ENCODE assay signal across 6 cellular contexts in genomic region chr19:799076-799881, GRCh38.
DNase-seq lines count a peak whose midpoint lies in the region; ATAC-seq lines count a peak whose summit lies in the region.

No MANE protein-coding gene starts in this region.

- H3K9me3 ChIP-seq in adipocyte (ENCODE audit: control insufficient read depth, low read length) (no peaks in the 10 kb centered on the region), muscle layer of colon (ENCODE audit: low read length) (no peaks in the 10 kb centered on the region)

- H3K9ac ChIP-seq in adipocyte (ENCODE audit: low read length), result peak overlapping the region; percentile 98
- peak overlapping the region; percentile 14 for H3K9ac ChIP-seq in muscle layer of colon (ENCODE audit: low read length)

- H3K27ac ChIP-seq in muscle layer of colon (ENCODE audit: low read depth, low read length), result peak overlapping the region; percentile 82

- H3K36me3 ChIP-seq in adipocyte (ENCODE audit: control insufficient read depth, insufficient read depth, low read length, severe bottlenecking) (peaks cover 21% of the 10 kb centered on the region), muscle layer of colon (ENCODE audit: insufficient read depth, low read length) (peaks cover 20% of the 10 kb centered on the region)

- DNase-seq in NCI-H2227 (lab: John Stamatoyannopoulos, UW; ENCODE audit: unreplicated experiment), result peak; percentile 26
- no peak for DNase-seq in NCI-H2227 treated with DMSO at 0.1 percent for 48 hours (lab: John Stamatoyannopoulos, UW)
- peak; percentile 72 for DNase-seq in adipocyte (ENCODE audit: low read depth)

- H3K4me1 ChIP-seq in adipocyte (ENCODE audit: control insufficient read depth, insufficient read depth, low read length) (peaks cover 48% of the 10 kb centered on the region), muscle layer of colon (ENCODE audit: insufficient read depth, low read length) (peaks cover 61% of the 10 kb centered on the region)

- H3K4me3 ChIP-seq in adipocyte (ENCODE audit: low read length) (peak overlapping the region; percentile 98), muscle layer of colon (ENCODE audit: low read depth in 1 of 2, low read length in 2 of 2) (peak overlapping the region; percentile 72)

- no peaks in the 10 kb centered on the region for H3K27me3 ChIP-seq in adipocyte (replicated peaks; ENCODE audit: control insufficient read depth, insufficient read depth, low read length)
- H3K27me3 ChIP-seq in muscle layer of colon (ENCODE audit: control insufficient read depth in 1 of 2, insufficient read depth in 2 of 2, low read length in 2 of 2), result no peaks in the 10 kb centered on the region

- ATAC-seq in GM21447 (IDR thresholded peaks at IDR 0.05; ENCODE audit: unreplicated experiment) (no peak), HG03442 (IDR thresholded peaks at IDR 0.05; ENCODE audit: unreplicated experiment) (no peak)
